Comparison of ENCODE assay signal across 8 cellular contexts in genomic region chr10:92667078-92667477, GRCh38.
"Had no signal": no experiment of that assay in that cellular context is flagged by ENCODE, and none has a peak within 500 bp of the region (broad histone marks: within the 10 kb centered on the region; RNA-seq: fewer than 3 reads in every experiment).

No MANE protein-coding gene starts in this region.

- DNase-seq: GDM1, GF-D8 had no signal

- FAIRE-seq: G401.6, GM12878, GM12891, GM12892, GM18507, GM19239 had no signal

- H3K4me3 ChIP-seq: GM12878 had no signal

- ATAC-seq: GM12878 had no signal
